16 cellular contexts compared by ENCODE assay signal in genomic region chr3:154538566-154539360, GRCh38.
"Had no signal": no experiment of that assay in that cellular context is flagged by ENCODE, and none has a peak within 500 bp of the region (broad histone marks: within the 10 kb centered on the region; RNA-seq: fewer than 3 reads in every experiment).

No MANE protein-coding gene starts in this region.

- H3K4me3 ChIP-seq: ascending aorta, esophagus muscularis mucosa, gastroesophageal sphincter, heart left ventricle, left lung, thoracic aorta, upper lobe of right lung had no signal

- H3K4me1 ChIP-seq: ascending aorta, esophagus muscularis mucosa, gastroesophageal sphincter, left lung, upper lobe of right lung had no signal

- H3K36me3 ChIP-seq: ascending aorta, esophagus muscularis mucosa, gastroesophageal sphincter, heart left ventricle, left lung, thoracic aorta, upper lobe of right lung had no signal

- H3K9me3 ChIP-seq: ascending aorta, esophagus muscularis mucosa, gastroesophageal sphincter, heart left ventricle, left lung, thoracic aorta, upper lobe of right lung had no signal

- ATAC-seq: activated CD4-positive, CD25-positive, alpha-beta regulatory T cell treated with anti-CD3 and anti-CD28 coated beads, Interleukin-2, amount 50 U/mL, for 24 hours; activated CD8-positive, alpha-beta T cell treated with anti-CD3 and anti-CD28 coated beads, Interleukin-2, amount 10 ng/mL, durations not matched to agents 7 days and 5 days; activated naive CD8-positive, alpha-beta T cell treated with anti-CD3 and anti-CD28 coated beads, Interleukin-2, amount 50 U/mL, for 24 hours; gastroesophageal sphincter; heart left ventricle; left lung; stimulated activated naive B cell treated with anti-CD40 and anti-IgM and Interleukin-4, amounts not matched to agents 10 μg/mL and 1 μg/mL and 100 μg/mL, for 72 hours; upper lobe of right lung had no signal

- H3K27me3 ChIP-seq: ascending aorta, esophagus muscularis mucosa, gastroesophageal sphincter, heart left ventricle, left lung, upper lobe of right lung had no signal

- DNase-seq: activated CD4-positive, alpha-beta T cell treated with anti-CD3 and anti-CD28 coated beads, Interleukin-2, amount 10 ng/mL, durations not matched to agents 7 days and 5 days; activated CD8-positive, alpha-beta T cell treated with anti-CD3 and anti-CD28 coated beads, Interleukin-2, amount 10 ng/mL, durations not matched to agents 7 days and 5 days; activated naive CD4-positive, alpha-beta T cell treated with anti-CD3 and anti-CD28 coated beads for 36 hours; activated naive CD8-positive, alpha-beta T cell treated with anti-CD3 and anti-CD28 coated beads, Interleukin-2, amount 50 U/mL, for 24 hours; activated T-cell treated with anti-CD3 and anti-CD28 coated beads, Interleukin-2, amount 50 U/mL, for 24 hours; effector CD8-positive, alpha-beta T cell; heart left ventricle; left lung; midbrain; stimulated activated naive B cell treated with anti-CD40 and anti-IgM and Interleukin-4, amounts not matched to agents 10 μg/mL and 1 μg/mL and 100 μg/mL, for 72 hours; upper lobe of right lung had no signal

- H3K27ac ChIP-seq: ascending aorta, esophagus muscularis mucosa, gastroesophageal sphincter, heart left ventricle, left lung, thoracic aorta, upper lobe of right lung had no signal
